Comparison of ENCODE assay signal across 23 cellular contexts in the genomic region with DNA sequence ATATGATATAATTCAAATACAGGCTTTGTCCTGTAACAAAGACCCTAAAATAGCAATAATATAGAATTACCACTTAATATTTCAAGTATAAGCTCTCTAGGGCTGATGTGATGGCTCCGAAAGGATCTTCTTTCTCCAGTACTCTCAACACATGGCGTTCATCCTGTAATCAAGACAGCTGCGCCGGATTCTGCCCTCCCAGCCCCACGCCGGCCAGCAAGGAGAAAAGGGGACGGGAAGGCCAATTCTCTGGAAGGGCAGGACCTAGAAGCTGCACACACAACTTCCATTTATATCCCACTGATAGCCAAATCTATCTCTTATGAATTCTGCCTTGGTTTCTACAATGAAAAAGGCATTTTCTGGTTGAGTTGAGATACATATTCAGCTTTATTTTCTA.
"Had no signal": no experiment of that assay in that cellular context is flagged by ENCODE, and none has a peak within 500 bp of the region (broad histone marks: within the 10 kb centered on the region; RNA-seq: fewer than 3 reads in every experiment).

No MANE protein-coding gene starts in this region.

- H3K4me3 Mint-ChIP-seq: effector memory CD8-positive, alpha-beta T cell; natural killer cell treated with Interleukin-12 subunit alpha and Interleukin-12 subunit beta and Interleukin-15 and Interleukin-18, amount 100 ng/mL, for 72 hours; neural progenitor cell; stimulated activated effector memory CD8-positive, alpha-beta T cell treated with anti-CD3 and anti-CD28 coated beads, Interleukin-12 subunit alpha, Interleukin-12 subunit beta, amount 100 ng/mL, for 72 hours had no signal

- DNase-seq: dermis blood vessel endothelial cell; effector memory CD8-positive, alpha-beta T cell; foreskin fibroblast; gastrocnemius medialis; heart right ventricle; hippocampal formation; kidney glomerular epithelial cell; left colon; left ventricle myocardium superior; lower lobe of right lung; naive B cell; right lobe of liver; stimulated activated CD4-positive, alpha-beta T cell treated with anti-CD3 and anti-CD28 coated beads, Interleukin-12 subunit alpha, Interleukin-12 subunit beta, amount 100 ng/mL, for 4 hours; stimulated activated CD4-positive, alpha-beta T cell treated with anti-CD3 and anti-CD28 coated beads, Interleukin-2, amount 100 ng/mL, for 24 hours; stimulated activated CD4-positive, alpha-beta T cell treated with anti-CD3 and anti-CD28 coated beads, Interleukin-4, amount 100 ng/mL, for 24 hours; stimulated activated naive CD4-positive, alpha-beta T cell treated with Interleukin-2 at 50 U/mL for 16 hours; stomach; thyroid gland; trophoblast cell had no signal

- H3K27ac Mint-ChIP-seq: effector memory CD8-positive, alpha-beta T cell; natural killer cell treated with Interleukin-12 subunit alpha and Interleukin-12 subunit beta and Interleukin-15 and Interleukin-18, amount 100 ng/mL, for 72 hours; neural progenitor cell; progenitor cell of endocrine pancreas; stimulated activated effector memory CD8-positive, alpha-beta T cell treated with anti-CD3 and anti-CD28 coated beads, Interleukin-12 subunit alpha, Interleukin-12 subunit beta, amount 100 ng/mL, for 72 hours had no signal

- H3K9me3 Mint-ChIP-seq: effector memory CD8-positive, alpha-beta T cell; natural killer cell treated with Interleukin-12 subunit alpha and Interleukin-12 subunit beta and Interleukin-15 and Interleukin-18, amount 100 ng/mL, for 72 hours; stimulated activated effector memory CD8-positive, alpha-beta T cell treated with anti-CD3 and anti-CD28 coated beads, Interleukin-12 subunit alpha, Interleukin-12 subunit beta, amount 100 ng/mL, for 72 hours had no signal

- H3K4me1 Mint-ChIP-seq: naive B cell; stimulated activated effector memory CD8-positive, alpha-beta T cell treated with anti-CD3 and anti-CD28 coated beads, Interleukin-12 subunit alpha, Interleukin-12 subunit beta, amount 100 ng/mL, for 72 hours had no signal

- H3K36me3 Mint-ChIP-seq: natural killer cell treated with Interleukin-12 subunit alpha and Interleukin-12 subunit beta and Interleukin-15 and Interleukin-18, amount 100 ng/mL, for 72 hours; neural progenitor cell; stimulated activated effector memory CD8-positive, alpha-beta T cell treated with anti-CD3 and anti-CD28 coated beads, Interleukin-12 subunit alpha, Interleukin-12 subunit beta, amount 100 ng/mL, for 72 hours had no signal
